ENCODE assay signal across 1 cellular context in genomic region chr1:29202584-29203340, GRCh38.
TF ChIP-seq lines count a peak whose summit lies in the region.

No MANE protein-coding gene starts in this region.

TF ChIP-seq in HepG2, 621 proteins besides CTCF, POLR2A, EP300 and RAD21 (continued from another document and continues in another):
- no peak for TF ChIP-seq HMGA1 (CRISPR knock-in tag; conservative IDR thresholded peaks at IDR 0.05)
- no peak for TF ChIP-seq SMAD1 (CRISPR knock-in tag; IDR thresholded peaks at IDR 0.05; ENCODE audit: borderline replicate concordance, low read depth)
- no peak for TF ChIP-seq ZNF430 (CRISPR knock-in tag; IDR thresholded peaks at IDR 0.05)
- TF ChIP-seq SMAD3 (CRISPR knock-in tag; IDR thresholded peaks at IDR 0.05): 0 out of 2 replicates have a peak, but pooled peaks have one; percentile 40
- no peak for TF ChIP-seq NR2F2 (IDR thresholded peaks at IDR 0.05; ENCODE audit: borderline replicate concordance, low read depth)
- TF ChIP-seq ZNF747 (CRISPR knock-in tag; IDR thresholded peaks at IDR 0.05; ENCODE audit: borderline replicate concordance): no peak
- TF ChIP-seq GATAD1 (CRISPR knock-in tag; IDR thresholded peaks at IDR 0.05): peak; percentile 58
- no peak for TF ChIP-seq ZNF704 (CRISPR knock-in tag; IDR thresholded peaks at IDR 0.05; ENCODE audit: borderline replicate concordance)
- peak; percentile 56; the same call in 1 of the 2 replicates for TF ChIP-seq HDAC2 (CRISPR knock-in tag; IDR thresholded peaks at IDR 0.05)
- TF ChIP-seq GTF3A (CRISPR knock-in tag; conservative IDR thresholded peaks at IDR 0.05): no peak
- TF ChIP-seq NFE2L2 (IDR thresholded peaks at IDR 0.05; ENCODE audit: low read length): peak; percentile 36; the same call in 1 of the 2 replicates
- TF ChIP-seq ZBTB3 (CRISPR knock-in tag; IDR thresholded peaks at IDR 0.05; ENCODE audit: borderline replicate concordance, low read depth): no peak
- peak; percentile 70 for TF ChIP-seq ZGPAT (CRISPR knock-in tag; IDR thresholded peaks at IDR 0.05)
- no peak for TF ChIP-seq GZF1 (CRISPR knock-in tag; IDR thresholded peaks at IDR 0.05)
- no peak for TF ChIP-seq THAP9 (CRISPR knock-in tag; IDR thresholded peaks at IDR 0.05; ENCODE audit: borderline replicate concordance)
- TF ChIP-seq E2F2 (CRISPR knock-in tag; IDR thresholded peaks at IDR 0.05; ENCODE audit: borderline replicate concordance): no peak
- no peak for TF ChIP-seq ADNP (CRISPR knock-in tag; IDR thresholded peaks at IDR 0.05)
- TF ChIP-seq SOX5 (CRISPR knock-in tag; IDR thresholded peaks at IDR 0.05; ENCODE audit: borderline replicate concordance): no peak
- TF ChIP-seq RNF2 (conservative IDR thresholded peaks at IDR 0.05; ENCODE audit: low read depth): no peak
- TF ChIP-seq SIN3A (IDR thresholded peaks at IDR 0.05; ENCODE audit: borderline replicate concordance, low read depth, low read length): 0 out of 2 replicates have a peak, but pooled peaks have one; percentile 47
- no peak for TF ChIP-seq ZNF431 (CRISPR knock-in tag; IDR thresholded peaks at IDR 0.05; ENCODE audit: borderline replicate concordance, low read depth)
- no peak for TF ChIP-seq MAFG (CRISPR knock-in tag; IDR thresholded peaks at IDR 0.05)
- no peak for TF ChIP-seq HDAC1 (CRISPR knock-in tag; IDR thresholded peaks at IDR 0.05)
- TF ChIP-seq REXO4 (CRISPR knock-in tag; IDR thresholded peaks at IDR 0.05; ENCODE audit: borderline replicate concordance): no peak
- no peak for TF ChIP-seq ONECUT2 (CRISPR knock-in tag; IDR thresholded peaks at IDR 0.05)
- TF ChIP-seq SAP130 (CRISPR knock-in tag; IDR thresholded peaks at IDR 0.05; ENCODE audit: low read depth): peak; percentile 84
- no peak for TF ChIP-seq TBL1XR1 (IDR thresholded peaks at IDR 0.05; ENCODE audit: borderline replicate concordance, low read length, partially characterized antibody)
- TF ChIP-seq ARNT2 (CRISPR knock-in tag; IDR thresholded peaks at IDR 0.05; ENCODE audit: low read depth): peak; percentile 34; the same call in 1 of the 2 replicates
- no peak for TF ChIP-seq ZBED4 (CRISPR knock-in tag; IDR thresholded peaks at IDR 0.05; ENCODE audit: borderline replicate concordance)
- no peak for TF ChIP-seq ZBTB44 (CRISPR knock-in tag; IDR thresholded peaks at IDR 0.05)
- TF ChIP-seq ZNF136 (CRISPR knock-in tag; IDR thresholded peaks at IDR 0.05; ENCODE audit: low read depth): no peak
- TF ChIP-seq GPN1 (CRISPR knock-in tag; IDR thresholded peaks at IDR 0.05; ENCODE audit: borderline replicate concordance): no peak
- no peak for TF ChIP-seq ZSCAN22 (CRISPR knock-in tag; IDR thresholded peaks at IDR 0.05)
- no peak for TF ChIP-seq ZNF225 (CRISPR knock-in tag; IDR thresholded peaks at IDR 0.05)
- TF ChIP-seq ZMYM4 (CRISPR knock-in tag; IDR thresholded peaks at IDR 0.05): no peak
- TF ChIP-seq NFAT5 (CRISPR knock-in tag; IDR thresholded peaks at IDR 0.05): no peak
- 0 out of 2 replicates have a peak, but pooled peaks have one; percentile 34 for TF ChIP-seq MXD4 (CRISPR knock-in tag; IDR thresholded peaks at IDR 0.05)
- TF ChIP-seq ZZZ3 (CRISPR knock-in tag; IDR thresholded peaks at IDR 0.05; ENCODE audit: borderline replicate concordance): no peak
- no peak for TF ChIP-seq ZNF776 (CRISPR knock-in tag; IDR thresholded peaks at IDR 0.05)
- no peak for TF ChIP-seq SRY (CRISPR knock-in tag; IDR thresholded peaks at IDR 0.05)
- peak; percentile 96 for TF ChIP-seq STAG1 (CRISPR knock-in tag; IDR thresholded peaks at IDR 0.05)
- TF ChIP-seq NRL (CRISPR knock-in tag; IDR thresholded peaks at IDR 0.05; ENCODE audit: borderline replicate concordance): no peak
- TF ChIP-seq KAT7 (CRISPR knock-in tag; IDR thresholded peaks at IDR 0.05; ENCODE audit: borderline replicate concordance): no peak
- TF ChIP-seq ZNF12 (CRISPR knock-in tag; IDR thresholded peaks at IDR 0.05): peak; percentile 49; the same call in 1 of the 2 replicates
- TF ChIP-seq SETDB1 (CRISPR knock-in tag; IDR thresholded peaks at IDR 0.05; ENCODE audit: borderline replicate concordance): no peak
- no peak for TF ChIP-seq ZC3H4 (CRISPR knock-in tag; IDR thresholded peaks at IDR 0.05; ENCODE audit: borderline replicate concordance)
- 0 out of 2 replicates have a peak, but pooled peaks have one; percentile 46 for TF ChIP-seq DMAP1 (CRISPR knock-in tag; IDR thresholded peaks at IDR 0.05)
- no peak for TF ChIP-seq ZMAT3 (CRISPR knock-in tag; conservative IDR thresholded peaks at IDR 0.05)
- TF ChIP-seq ARID3A (IDR thresholded peaks at IDR 0.05; ENCODE audit: low read depth, low read length): peak; percentile 40; the same call in 1 of the 2 replicates
